In the genomic region with DNA sequence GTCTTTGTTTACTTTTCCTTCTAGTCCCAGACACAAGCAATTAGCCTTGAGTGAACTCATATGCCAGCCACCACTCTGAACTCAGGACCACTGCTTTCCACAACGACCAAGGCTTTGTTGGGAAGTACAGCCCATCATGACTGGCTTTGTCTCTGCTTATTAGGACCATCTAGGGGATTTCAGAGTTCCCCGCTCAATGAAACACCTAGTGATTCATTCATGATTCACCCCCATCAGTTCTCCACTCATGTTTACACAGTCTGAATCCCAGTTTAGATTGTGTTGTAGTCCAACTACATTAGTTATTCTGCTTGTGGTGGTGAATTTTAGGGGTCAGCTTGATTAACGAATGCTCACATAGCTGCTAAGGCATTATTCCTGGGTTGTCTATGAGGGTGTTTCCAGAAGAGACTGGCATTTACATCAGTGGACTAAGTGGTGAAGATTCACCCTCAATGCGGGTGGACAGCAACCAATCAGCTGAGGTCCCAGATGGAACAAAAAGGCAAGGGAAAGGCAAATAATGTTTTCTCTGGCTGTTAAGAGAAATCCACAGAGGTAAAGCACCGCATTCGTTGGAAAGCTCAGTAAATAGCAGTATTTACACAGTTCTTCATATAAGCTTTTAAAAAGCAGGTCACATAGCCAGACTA, we compare ENCODE assay signal across 17 cellular contexts.
DNase-seq lines count a peak whose midpoint lies in the region; ATAC-seq and TF ChIP-seq lines count a peak whose summit lies in the region.
"Had no signal": no experiment of that assay in that cellular context is flagged by ENCODE, and none has a peak within 500 bp of the region (broad histone marks: within the 10 kb centered on the region; RNA-seq: fewer than 3 reads in every experiment).

No MANE protein-coding gene starts in this region.

- POLR2A ChIA-PET in AG04449 (lab: Yijun Ruan, JAX) (no interaction called here), HCT116 (lab: Charles Lee) (no interaction called here)

- DNase-seq in AG04449 (ENCODE audit: low read depth, low spot score), result peak; percentile 54
- DNase-seq in HCT116 (ENCODE audit: low read depth, low spot score), result no peak
- DNase-seq in amniotic epithelial cell (ENCODE audit: low read depth), result peak; percentile 84
- peak; percentile 8 for DNase-seq in hepatocyte (ENCODE audit: low spot score)
- DNase-seq in NCI-H146 treated with DMSO at 0.1 percent for 48 hours (lab: John Stamatoyannopoulos, UW; ENCODE audit: unreplicated experiment), result no peak
- no peak for DNase-seq in spleen
- DNase-seq: activated T-cell treated with anti-CD3 and anti-CD28 coated beads for 4 hours, H9, lower lobe of right lung, NCI-H2171 treated with DMSO at 0.1 percent for 48 hours, Peyer's patch, testis had no signal

- H4K20me1 ChIP-seq in HCT116 (ENCODE audit: insufficient read depth) (no peaks in the 10 kb centered on the region), hepatocyte (ENCODE audit: insufficient read depth, poor library complexity, severe bottlenecking) (no peaks in the 10 kb centered on the region)

- peak; percentile 46; the same call in 1 of the 2 replicates for ATAC-seq in HCT116
- ATAC-seq in HG03354 (IDR thresholded peaks at IDR 0.05; ENCODE audit: poor library complexity, severe bottlenecking, unreplicated experiment), result no peak
- ATAC-seq in GM19452 (IDR thresholded peaks at IDR 0.05; ENCODE audit: unreplicated experiment), result no peak
- ATAC-seq: gastroesophageal sphincter, lower lobe of right lung had no signal

- H2AFZ ChIP-seq in HCT116 (ENCODE audit: low read depth, low read length, poor library complexity, severe bottlenecking) (peak overlapping the region; percentile 63), hepatocyte (no peak overlapping the region)
- H2AFZ ChIP-seq: parathyroid adenoma had no signal

- H3K9me2 ChIP-seq in HCT116 (ENCODE audit: insufficient read depth) (no peaks in the 10 kb centered on the region), hepatocyte (replicated peaks; ENCODE audit: insufficient read depth) (no peaks in the 10 kb centered on the region)

- H3K79me2 ChIP-seq in HCT116 (ENCODE audit: insufficient read depth, low read length), result no peaks in the 10 kb centered on the region
- no peaks in the 10 kb centered on the region for H3K79me2 ChIP-seq in hepatocyte
- H3K79me2 ChIP-seq: parathyroid adenoma had no signal

- no peak overlapping the region for H3K4me3 ChIP-seq in AG04449 (ENCODE audit: low read depth, low read length)
- H3K4me3 ChIP-seq in HCT116 (replicated peaks in 1 of 2; ENCODE audit: low read depth in 1 of 2, low read length in 2 of 2), result no peak overlapping the region
- H3K4me3 ChIP-seq in hepatocyte, result no peak overlapping the region
- no peak overlapping the region for H3K4me3 ChIP-seq in spleen
- H3K4me3 ChIP-seq: gastroesophageal sphincter, lower lobe of right lung, Peyer's patch, testis had no signal

- intact Hi-C loops in HCT116 (cut with micrococcal nuclease), result no loop called here
- intact Hi-C loops in spleen (cut with DNase I; ENCODE audit: low total_unique reads), result no loop called here

- no peak for TF ChIP-seq CTCF in AG04449 (IDR thresholded peaks at IDR 0.05; ENCODE audit: insufficient read depth, low read length, missing control alignments)
- TF ChIP-seq CTCF in HCT116 (IDR thresholded peaks at IDR 0.05 in 2 of 3, conservative IDR thresholded peaks at IDR 0.05 in 1 of 3; ENCODE audit: borderline replicate concordance in 1 of 3, insufficient read depth in 1 of 3, low read depth in 2 of 3, low read length in 2 of 3), result no peak
- TF ChIP-seq CTCF in hepatocyte (IDR thresholded peaks at IDR 0.05; ENCODE audit: poor library complexity), result no peak
- no peak for TF ChIP-seq CTCF in spleen (IDR thresholded peaks at IDR 0.05 in 8 of 11, conservative IDR thresholded peaks at IDR 0.05 in 3 of 11)

- TF ChIP-seq RAD21 in HCT116 (IDR thresholded peaks at IDR 0.05; ENCODE audit: low read depth), result no peak

- H3K4me2 ChIP-seq in HCT116 (ENCODE audit: low read length) (peak overlapping the region; percentile 22; the same call in 1 of the 2 replicates), hepatocyte (no peak overlapping the region)
- H3K4me2 ChIP-seq: KMS-11 had no signal

- H3K27me3 ChIP-seq in HCT116 (ENCODE audit: insufficient read depth, low read length) (no peaks in the 10 kb centered on the region), hepatocyte (no peaks in the 10 kb centered on the region), spleen (replicated peaks in 1 of 7) (peaks cover 0 to 5% (median 0%) of the 10 kb centered on the region in 7 donors)
- H3K27me3 ChIP-seq: gastroesophageal sphincter, Peyer's patch, testis had no signal

- WGBS in hepatocyte (ENCODE audit: low lambda C conversion rate, missing lambda C conversion rate), result 77% methylated on average over 6 of the region's 6 CpGs
- WGBS in spleen, 5 donors, result 80 to 88% (median 83%) methylated on average over 6 of the region's 6 CpGs

- no peak overlapping the region for H3K27ac ChIP-seq in HCT116 (ENCODE audit: low read depth, low read length)
- no peak overlapping the region for H3K27ac ChIP-seq in hepatocyte
- H3K27ac ChIP-seq in spleen, result no peak overlapping the region
- H3K27ac ChIP-seq: gastroesophageal sphincter, KMS-11, lower lobe of right lung, parathyroid adenoma, Peyer's patch, testis had no signal

- H3K9me3 ChIP-seq in HCT116 (ENCODE audit: control insufficient read depth in 1 of 2, insufficient read depth in 1 of 2, low read depth in 1 of 2, low read length in 2 of 2) (no peaks in the 10 kb centered on the region), hepatocyte (ENCODE audit: low read depth) (no peaks in the 10 kb centered on the region), spleen (no peaks in the 10 kb centered on the region)
- H3K9me3 ChIP-seq: gastroesophageal sphincter, lower lobe of right lung, Peyer's patch, testis had no signal

- no TSS peak for BruUV-seq in HCT116 (replicated peaks; lab: Mats Ljungman, UMichigan)

- peaks cover 2 to 18% of the 10 kb centered on the region in 2 experiments; a peak in 2 of 4 replicates for H3K4me1 ChIP-seq in HCT116 (ENCODE audit: control insufficient read depth in 1 of 2, insufficient read depth in 2 of 2, low read length in 2 of 2)
- H3K4me1 ChIP-seq in hepatocyte (ENCODE audit: insufficient read depth), result no peaks in the 10 kb centered on the region
- no peaks in the 10 kb centered on the region for H3K4me1 ChIP-seq in spleen
- H3K4me1 ChIP-seq: gastroesophageal sphincter, lower lobe of right lung, parathyroid adenoma, Peyer's patch, testis had no signal

- CTCF ChIA-PET in AG04449 (lab: Yijun Ruan, JAX) (no interaction called here), HCT116 (lab: Charles Lee) (no interaction called here)

- H3K9ac ChIP-seq in HCT116 (ENCODE audit: low read length), result no peak overlapping the region
- H3K9ac ChIP-seq: KMS-11, parathyroid adenoma had no signal

- RAD21 ChIA-PET in HCT116 (lab: Charles Lee; ENCODE audit: low non-redundant PET in 1 of 2, low total read pairs in 2 of 2, uncharacterized antibody in 2 of 2, unreplicated experiment in 2 of 2), result no interaction called here

- H3K36me3 ChIP-seq in HCT116 (ENCODE audit: control insufficient read depth in 1 of 2, insufficient read depth in 2 of 2, low read length in 2 of 2) (no peaks in the 10 kb centered on the region), hepatocyte (replicated peaks; ENCODE audit: insufficient read depth, low read depth) (no peaks in the 10 kb centered on the region), spleen (no peaks in the 10 kb centered on the region)
- H3K36me3 ChIP-seq: gastroesophageal sphincter, lower lobe of right lung, Peyer's patch had no signal

- TF ChIP-seq POLR2A in HCT116 (IDR thresholded peaks at IDR 0.05; ENCODE audit: borderline replicate concordance, extremely low read depth, insufficient read depth, insufficient read length) (no peak), spleen (IDR thresholded peaks at IDR 0.05) (no peak)

TF ChIP-seq in HCT116, 20 proteins besides CTCF, POLR2A, EP300 and RAD21:
- TF ChIP-seq EZH2 (IDR thresholded peaks at IDR 0.05) (no peak), YY1 (IDR thresholded peaks at IDR 0.05; ENCODE audit: extremely low read depth, insufficient replicate concordance, low read depth, low read length) (no peak), SP1 (IDR thresholded peaks at IDR 0.05; ENCODE audit: low read depth) (peak; percentile 36; the same call in 1 of the 2 replicates), FOSL1 (IDR thresholded peaks at IDR 0.05; ENCODE audit: low read depth) (peak; percentile 64), EZH2phosphoT487 (IDR thresholded peaks at IDR 0.05; ENCODE audit: borderline replicate concordance) (no peak), JUND (IDR thresholded peaks at IDR 0.05) (peak; percentile 35; the same call in 1 of the 2 replicates), CBX3 (IDR thresholded peaks at IDR 0.05; ENCODE audit: low read depth) (no peak)

Comparison
In these comparisons a context has a peak if more than half of its experiments do, and no peak if none do; other contexts are left out.
1. DNase-seq: peak in AG04449 (single experiment), amniotic epithelial cell (single experiment) and hepatocyte (single experiment); none in HCT116 (single experiment), NCI-H146 treated with DMSO at 0.1 percent for 48 hours (single experiment) and spleen (single experiment).